ENCODE assay signal across 10 cellular contexts in genomic region chr6:6688283-6688682, GRCh38.
DNase-seq lines count a peak whose midpoint lies in the region; ATAC-seq and TF ChIP-seq lines count a peak whose summit lies in the region.
"Had no signal": no experiment of that assay in that cellular context is flagged by ENCODE, and none has a peak within 500 bp of the region (broad histone marks: within the 10 kb centered on the region; RNA-seq: fewer than 3 reads in every experiment).

No MANE protein-coding gene starts in this region.

- no peak for ATAC-seq in HG03457 (IDR thresholded peaks at IDR 0.05; ENCODE audit: unreplicated experiment)

- H3K27ac Mint-ChIP-seq in brain: peak overlapping the region in 4 of 5 experiments; percentile 7 to 76 (median 44)
- peak overlapping the region; percentile 25 for H3K27ac Mint-ChIP-seq in mesothelial cell of epicardium
- H3K27ac Mint-ChIP-seq: IgD-negative memory B cell had no signal

- TF ChIP-seq CTCF in GM10266 (IDR thresholded peaks at IDR 0.05; ENCODE audit: control insufficient read depth, insufficient read depth, low read depth, missing control alignments) (no peak), brain (conservative IDR thresholded peaks at IDR 0.05) (no peak), mesothelial cell of epicardium (IDR thresholded peaks at IDR 0.05; ENCODE audit: unreplicated experiment) (no peak)

- H3K9me3 Mint-ChIP-seq in brain: peaks cover 0 to 13% (median 2%) of the 10 kb centered on the region in 5 experiments
- peaks cover 17% of the 10 kb centered on the region for H3K9me3 Mint-ChIP-seq in mesothelial cell of epicardium

- H3K4me1 Mint-ChIP-seq in brain: peaks cover 41% of the 10 kb centered on the region
- peaks cover 41% of the 10 kb centered on the region for H3K4me1 Mint-ChIP-seq in mesothelial cell of epicardium

- DNase-seq in GM10266 (ENCODE audit: extremely low spot score) (peak; percentile 34), NCI-H146 (lab: John Stamatoyannopoulos, UW) (peak; percentile 91), mesothelial cell of epicardium (ENCODE audit: low spot score in 2 of 2, unreplicated experiment in 2 of 2) (no peak), iPS-NIHi11 (ENCODE audit: low spot score) (no peak), midbrain (lab: John Stamatoyannopoulos, UW) (no peak)
- no peak for DNase-seq in effector CD8-positive, alpha-beta T cell (lab: John Stamatoyannopoulos, UW)
- DNase-seq: DMS79 had no signal

- H3K27me3 Mint-ChIP-seq in brain: peaks cover 11% of the 10 kb centered on the region
- no peaks in the 10 kb centered on the region for H3K27me3 Mint-ChIP-seq in mesothelial cell of epicardium (ENCODE audit: low read depth)

- H3K36me3 Mint-ChIP-seq in brain (no peaks in the 10 kb centered on the region), mesothelial cell of epicardium (peaks cover 7% of the 10 kb centered on the region)

- H3K4me3 Mint-ChIP-seq in brain (peak overlapping the region in 3 of 5 experiments; percentile 0 to 52 (median 35)), mesothelial cell of epicardium (no peak overlapping the region)
- H3K4me3 Mint-ChIP-seq: IgD-negative memory B cell had no signal

Comparison
In these comparisons a context has a peak if more than half of its experiments do, and no peak if none do; other contexts are left out.
1. DNase-seq: peak in GM10266 (single experiment) and NCI-H146 (single experiment); none in mesothelial cell of epicardium (0 of 2), iPS-NIHi11 (single experiment), effector CD8-positive, alpha-beta T cell (single experiment) and midbrain (single experiment).